In genomic region chr3:195149292-195149691, GRCh38 we compare ENCODE assay signal across 2 cellular contexts.
TF ChIP-seq lines count a peak whose summit lies in the region.

No MANE protein-coding gene starts in this region.

TF ChIP-seq in IMR-90, 13 proteins besides CTCF, POLR2A, EP300 and RAD21:
- TF ChIP-seq CHD1 (IDR thresholded peaks at IDR 0.05; ENCODE audit: low read depth, low read length), result no peak
- no peak for TF ChIP-seq MXI1 (IDR thresholded peaks at IDR 0.05; ENCODE audit: borderline replicate concordance, low read depth, low read length)
- no peak for TF ChIP-seq FOS (IDR thresholded peaks at IDR 0.05; ENCODE audit: low read depth, low read length)
- no peak for TF ChIP-seq CEBPB (IDR thresholded peaks at IDR 0.05; ENCODE audit: low read depth, low read length)
- TF ChIP-seq NFE2L2 (IDR thresholded peaks at IDR 0.05; ENCODE audit: low read depth, low read length), result no peak
TF ChIP-seq in IMR-90: peak in this region for 0.

TF ChIP-seq in endothelial cell of umbilical vein, 7 proteins besides CTCF, POLR2A, EP300 and RAD21:
- TF ChIP-seq GATA2 (IDR thresholded peaks at IDR 0.05; ENCODE audit: insufficient read depth, insufficient read length, low read depth, low read length) (peak; percentile 71), MYC (IDR thresholded peaks at IDR 0.05; ENCODE audit: low read depth, low read length) (no peak)
